Comparison of ENCODE assay signal across 32 cellular contexts in the genomic region with DNA sequence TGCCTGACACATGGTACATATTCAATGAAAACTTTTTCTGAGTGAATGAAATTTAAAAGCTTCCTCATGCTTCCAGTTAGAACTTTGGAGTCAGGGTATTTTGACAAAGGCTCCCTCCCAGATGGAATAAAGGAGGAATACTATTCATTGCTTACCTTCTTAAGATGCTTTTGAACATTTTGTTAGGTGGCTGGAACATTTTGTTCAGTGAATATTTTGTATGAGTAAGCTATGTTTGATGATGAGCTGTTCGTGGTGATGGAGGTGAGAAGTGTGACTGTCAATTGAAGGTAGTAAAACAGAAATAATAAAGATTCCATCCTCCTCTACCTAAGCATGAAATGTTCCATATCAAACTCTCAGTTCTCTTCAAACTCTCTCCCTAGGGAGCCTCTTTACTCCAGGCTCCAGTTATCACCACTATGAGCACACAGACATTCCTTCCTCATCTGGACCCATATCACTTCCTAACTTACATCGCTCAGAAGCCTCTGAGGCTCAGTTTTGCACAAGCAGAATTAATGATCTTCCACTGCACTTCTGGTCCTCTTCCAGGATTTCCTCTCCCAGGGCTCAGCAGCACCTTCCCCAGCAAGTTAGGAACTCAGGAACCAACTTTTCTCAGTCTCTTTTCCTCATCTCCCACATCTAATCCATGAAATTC. TPM values are rescaled to one million over a fixed set of nuclear protein-coding genes. Genes with fewer than 3 reads are reported as not detected.
"Had no signal": no experiment of that assay in that cellular context is flagged by ENCODE, and none has a peak within 500 bp of the region (broad histone marks: within the 10 kb centered on the region; RNA-seq: fewer than 3 reads in every experiment).

No MANE protein-coding gene starts in this region.

- H3K4me3 Mint-ChIP-seq: activated CD4-positive, alpha-beta memory T cell treated with anti-CD3 and anti-CD28 coated beads for 36 hours; activated CD4-positive, alpha-beta T cell treated with anti-CD3 and anti-CD28 coated beads for 36 hours; activated CD4-positive, alpha-beta T cell treated with anti-CD3 and anti-CD28 coated beads, Interleukin-2, amount 10 ng/mL, durations not matched to agents 24 days and 14 days; activated CD8-positive, alpha-beta memory T cell treated with anti-CD3 and anti-CD28 coated beads, Interleukin-2, amount 10 ng/mL, durations not matched to agents 7 days and 5 days; activated CD8-positive, alpha-beta T cell treated with anti-CD3 and anti-CD28 coated beads, Interleukin-2, amount 10 ng/mL, durations not matched to agents 7 days and 5 days; activated naive CD8-positive, alpha-beta T cell; effector memory CD8-positive, alpha-beta T cell had no signal

- H3K27me3 ChIP-seq: brain microvascular endothelial cell, esophagus squamous epithelium, gastroesophageal sphincter had no signal

- H3K36me3 ChIP-seq: brain microvascular endothelial cell, esophagus squamous epithelium, gastroesophageal sphincter, heart right ventricle had no signal

- H3K4me1 Mint-ChIP-seq: activated CD4-positive, alpha-beta T cell treated with anti-CD3 and anti-CD28 coated beads for 36 hours; activated CD4-positive, alpha-beta T cell treated with anti-CD3 and anti-CD28 coated beads, Interleukin-2, amount 10 ng/mL, durations not matched to agents 24 days and 14 days; activated CD8-positive, alpha-beta memory T cell treated with anti-CD3 and anti-CD28 coated beads, Interleukin-2, amount 10 ng/mL, durations not matched to agents 7 days and 5 days had no signal

- H3K36me3 Mint-ChIP-seq: activated CD4-positive, alpha-beta memory T cell treated with anti-CD3 and anti-CD28 coated beads for 36 hours; activated CD8-positive, alpha-beta memory T cell treated with anti-CD3 and anti-CD28 coated beads, Interleukin-2, amount 10 ng/mL, durations not matched to agents 7 days and 5 days; activated naive CD8-positive, alpha-beta T cell had no signal

- H3K4me3 ChIP-seq: esophagus squamous epithelium, gastroesophageal sphincter, heart right ventricle had no signal

- H3K9me3 Mint-ChIP-seq: activated CD4-positive, alpha-beta memory T cell treated with anti-CD3 and anti-CD28 coated beads for 36 hours; activated CD4-positive, alpha-beta T cell treated with anti-CD3 and anti-CD28 coated beads, Interleukin-2, amount 10 ng/mL, durations not matched to agents 24 days and 14 days; effector memory CD8-positive, alpha-beta T cell had no signal

- H3K9me3 ChIP-seq: esophagus squamous epithelium, gastroesophageal sphincter, heart right ventricle had no signal

- DNase-seq: activated CD4-positive, alpha-beta memory T cell treated with anti-CD3 and anti-CD28 coated beads for 36 hours; activated CD4-positive, alpha-beta T cell treated with anti-CD3 and anti-CD28 coated beads for 36 hours; activated CD4-positive, alpha-beta T cell treated with anti-CD3 and anti-CD28 coated beads, Interleukin-2, amount 10 ng/mL, durations not matched to agents 24 days and 14 days; activated CD4-positive, CD25-positive, alpha-beta regulatory T cell; activated CD4-positive, CD25-positive, alpha-beta regulatory T cell treated with anti-CD3 and anti-CD28 coated beads, Interleukin-2, amount 50 U/mL, for 72 hours; activated CD8-positive, alpha-beta memory T cell treated with anti-CD3 and anti-CD28 coated beads, Interleukin-2, amount 10 ng/mL, durations not matched to agents 7 days and 5 days; activated CD8-positive, alpha-beta memory T cell treated with anti-CD3 and anti-CD28 coated beads, Interleukin-2, amount 50 U/mL, for 4 hours; activated CD8-positive, alpha-beta T cell treated with anti-CD3 and anti-CD28 coated beads, Interleukin-2, amount 10 ng/mL, durations not matched to agents 7 days and 5 days; activated gamma-delta T cell; activated naive CD4-positive, alpha-beta T cell treated with anti-CD3 and anti-CD28 coated beads, Interleukin-2, amount 50 U/mL, for 16 hours; activated naive CD4-positive, alpha-beta T cell treated with Interleukin-2 at 50 U/mL for 16 hours; activated T-cell treated with anti-CD3 and anti-CD28 coated beads, Interleukin-2, amount 50 U/mL, for 1 hour; activated T-cell treated with anti-CD3 and anti-CD28 coated beads, Interleukin-2, amount 50 U/mL, for 48 hours; amniotic stem cell; anterior cingulate cortex; brain microvascular endothelial cell; cortex of kidney; dermis blood vessel endothelial cell; effector CD4-positive, alpha-beta T cell; effector memory CD8-positive, alpha-beta T cell; esophagus squamous epithelium; foreskin melanocyte; heart right ventricle; T-helper 2 cell had no signal

- H3K27ac Mint-ChIP-seq: activated CD4-positive, alpha-beta memory T cell treated with anti-CD3 and anti-CD28 coated beads for 36 hours; activated CD4-positive, alpha-beta T cell treated with anti-CD3 and anti-CD28 coated beads for 36 hours; activated CD4-positive, alpha-beta T cell treated with anti-CD3 and anti-CD28 coated beads, Interleukin-2, amount 10 ng/mL, durations not matched to agents 24 days and 14 days; activated CD8-positive, alpha-beta memory T cell treated with anti-CD3 and anti-CD28 coated beads, Interleukin-2, amount 10 ng/mL, durations not matched to agents 7 days and 5 days; activated CD8-positive, alpha-beta T cell treated with anti-CD3 and anti-CD28 coated beads, Interleukin-2, amount 10 ng/mL, durations not matched to agents 7 days and 5 days; activated naive CD8-positive, alpha-beta T cell; effector memory CD8-positive, alpha-beta T cell had no signal

- H3K27ac ChIP-seq: brain microvascular endothelial cell, esophagus squamous epithelium, gastroesophageal sphincter, heart right ventricle had no signal

RNA-seq across cellular contexts. Expression of gene AQP9, which starts 2.5 kb away (rescaled TPM):
- total RNA-seq: activated CD8-positive, alpha-beta memory T cell treated with anti-CD3 and anti-CD28 coated beads, Interleukin-2, amount 10 ng/mL, durations not matched to agents 7 days and 5 days; activated CD8-positive, alpha-beta T cell treated with anti-CD3 and anti-CD28 coated beads, Interleukin-2, amount 10 ng/mL, durations not matched to agents 7 days and 5 days; astrocyte; chondrocyte; fibroblast of lung; fibroblast of villous mesenchyme; glomerular endothelial cell; T-helper 1 cell treated with Interleukin-12 subunit alpha and Interleukin-12 subunit beta and Interleukin-4 antibody, amounts not matched to agents 30 ng/mL and 1 ng/mL, for 36 hours had no signal
- polyA plus RNA-seq: fibroblast of lung had no signal
